In genomic region chr2:138948070-138948539, GRCh38 we compare ENCODE assay signal across 9 cellular contexts.
DNase-seq lines count a peak whose midpoint lies in the region; ATAC-seq, FAIRE-seq and TF ChIP-seq lines count a peak whose summit lies in the region.
"Had no signal": no experiment of that assay in that cellular context is flagged by ENCODE, and none has a peak within 500 bp of the region (broad histone marks: within the 10 kb centered on the region; RNA-seq: fewer than 3 reads in every experiment).

No MANE protein-coding gene starts in this region.

- 0 to 8% methylated on average over 1 of the region's 1 CpG for WGBS in esophagus squamous epithelium, 2 donors

- no peaks in the 10 kb centered on the region for H3K27me3 Mint-ChIP-seq in activated CD4-positive, alpha-beta T cell treated with anti-CD3 and anti-CD28 coated beads, Interleukin-2, amount 10 ng/mL, durations not matched to agents 7 days and 5 days
- H3K27me3 Mint-ChIP-seq in immature natural killer cell (ENCODE audit: low read depth in 3 of 3): no peaks in the 10 kb centered on the region

- H3K36me3 Mint-ChIP-seq in activated CD4-positive, alpha-beta T cell treated with anti-CD3 and anti-CD28 coated beads, Interleukin-2, amount 10 ng/mL, durations not matched to agents 7 days and 5 days (ENCODE audit: low read depth): no peaks in the 10 kb centered on the region
- H3K36me3 Mint-ChIP-seq in immature natural killer cell: no peaks in the 10 kb centered on the region

- H3K27ac Mint-ChIP-seq in activated CD4-positive, alpha-beta T cell treated with anti-CD3 and anti-CD28 coated beads, Interleukin-2, amount 10 ng/mL, durations not matched to agents 7 days and 5 days: no peak overlapping the region
- no peak overlapping the region for H3K27ac Mint-ChIP-seq in immature natural killer cell

- DNase-seq in GM04504 (ENCODE audit: low read depth) (peak; percentile 76), RWPE1 (ENCODE audit: low spot score) (peak; percentile 75), keratinocyte (ENCODE audit: low read depth, low spot score) (peak; percentile 92), immature natural killer cell (no peak), esophagus squamous epithelium (lab: John Stamatoyannopoulos, UW) (no peak)
- DNase-seq in activated CD4-positive, alpha-beta T cell treated with anti-CD3 and anti-CD28 coated beads, Interleukin-2, amount 10 ng/mL, durations not matched to agents 7 days and 5 days: no peak
- DNase-seq in stimulated activated CD4-positive, alpha-beta T cell treated with anti-CD3 and anti-CD28 coated beads, Interleukin-12 subunit alpha, Interleukin-12 subunit beta, amount 100 ng/mL, for 4 hours: no peak

- no peaks in the 10 kb centered on the region for H3K79me2 ChIP-seq in keratinocyte (ENCODE audit: control insufficient read depth, insufficient read depth, low read length)

- H3K36me3 ChIP-seq in keratinocyte (ENCODE audit: control insufficient read depth in 2 of 2, extremely low read depth in 1 of 2, insufficient read depth in 2 of 2, low read length in 2 of 2) (no peaks in the 10 kb centered on the region), esophagus squamous epithelium (no peaks in the 10 kb centered on the region)
- H3K36me3 ChIP-seq: neutrophil had no signal

- FAIRE-seq in keratinocyte (lab: Jason Lieb, UNC): peak; percentile 95

- no peak for TF ChIP-seq POLR2A in esophagus squamous epithelium (IDR thresholded peaks at IDR 0.05)

- intact Hi-C loops in esophagus squamous epithelium (cut with DNase I): no loop called here

- H3K9me3 ChIP-seq in keratinocyte (ENCODE audit: control insufficient read depth, low read depth, low read length) (peaks cover 5% of the 10 kb centered on the region), esophagus squamous epithelium (no peaks in the 10 kb centered on the region)
- H3K9me3 ChIP-seq: neutrophil had no signal

- H3K4me1 Mint-ChIP-seq in activated CD4-positive, alpha-beta T cell treated with anti-CD3 and anti-CD28 coated beads, Interleukin-2, amount 10 ng/mL, durations not matched to agents 7 days and 5 days: no peaks in the 10 kb centered on the region
- H3K4me1 Mint-ChIP-seq in immature natural killer cell: no peaks in the 10 kb centered on the region

- CTCF ChIA-PET in RWPE1 (lab: Yijun Ruan, JAX): interaction anchor here (0.6 kb wide), 1 partner anchor 14 kb away, joined by 4 read pairs; no protein-coding TSS in a partner anchor
- CTCF ChIA-PET in activated CD4-positive, alpha-beta T cell treated with anti-CD3 and anti-CD28 coated beads, Interleukin-2, amount 10 ng/mL, durations not matched to agents 7 days and 5 days (lab: Charles Lee): no interaction called here

- H3K27me3 ChIP-seq in keratinocyte (ENCODE audit: control insufficient read depth, extremely low read depth, insufficient read depth, low read length) (no peaks in the 10 kb centered on the region), esophagus squamous epithelium (no peaks in the 10 kb centered on the region)
- H3K27me3 ChIP-seq: neutrophil had no signal

- H3K4me2 ChIP-seq in keratinocyte (ENCODE audit: control insufficient read depth, extremely low read depth, insufficient read depth, low read depth, low read length): peak overlapping the region; percentile 64

- H3K27ac ChIP-seq in RWPE1: no peak overlapping the region
- peak overlapping the region; percentile 74 for H3K27ac ChIP-seq in keratinocyte (ENCODE audit: control insufficient read depth, insufficient read depth, low read length)
- no peak overlapping the region for H3K27ac ChIP-seq in esophagus squamous epithelium
- H3K27ac ChIP-seq: neutrophil had no signal

- no peaks in the 10 kb centered on the region for H4K20me1 ChIP-seq in keratinocyte (ENCODE audit: control insufficient read depth, extremely low read depth, insufficient read depth, low read length)

- no peak overlapping the region for H3K4me3 Mint-ChIP-seq in activated CD4-positive, alpha-beta T cell treated with anti-CD3 and anti-CD28 coated beads, Interleukin-2, amount 10 ng/mL, durations not matched to agents 7 days and 5 days
- H3K4me3 Mint-ChIP-seq in immature natural killer cell: no peak overlapping the region

- POLR2A ChIA-PET in RWPE1 (lab: Yijun Ruan, JAX; ENCODE audit: low non-redundant PET): no interaction called here
- POLR2A ChIA-PET in activated CD4-positive, alpha-beta T cell treated with anti-CD3 and anti-CD28 coated beads, Interleukin-2, amount 10 ng/mL, durations not matched to agents 7 days and 5 days (lab: Charles Lee): no interaction called here

- H3K9ac ChIP-seq in keratinocyte (ENCODE audit: control insufficient read depth, extremely low read depth, insufficient read depth, low read length): no peak overlapping the region

- peak overlapping the region in 1 of 3 experiments; percentile 13 for H3K4me3 ChIP-seq in keratinocyte (ENCODE audit: control insufficient read depth in 2 of 3, extremely low read depth in 1 of 3, insufficient read depth in 2 of 3, low read depth in 1 of 3, low read length in 3 of 3)
- no peak overlapping the region for H3K4me3 ChIP-seq in esophagus squamous epithelium

- dilution Hi-C loops in keratinocyte (cut with MboI; ENCODE audit: extremely low pct_ligation_motif_present, low sequenced_read_pairs): no loop called here

- H3K9me1 ChIP-seq in keratinocyte (ENCODE audit: control insufficient read depth, extremely low read depth, insufficient read depth, low read length): no peaks in the 10 kb centered on the region

- peak; percentile 83 for ATAC-seq in HG02870 (IDR thresholded peaks at IDR 0.05; ENCODE audit: unreplicated experiment)

- no peak overlapping the region for H2AFZ ChIP-seq in keratinocyte (ENCODE audit: control insufficient read depth, low read length)

- H3K4me1 ChIP-seq in keratinocyte (ENCODE audit: control insufficient read depth, extremely low read depth, insufficient read depth, low read length): peaks cover 30% of the 10 kb centered on the region
- H3K4me1 ChIP-seq in esophagus squamous epithelium: no peaks in the 10 kb centered on the region

- TF ChIP-seq CTCF in RWPE1 (conservative IDR thresholded peaks at IDR 0.05; ENCODE audit: low read depth) (no peak), keratinocyte (optimal IDR thresholded peaks at IDR 0.05 in 1 of 3, IDR thresholded peaks at IDR 0.05 in 1 of 3, conservative IDR thresholded peaks at IDR 0.05 in 1 of 3; ENCODE audit: extremely low read depth in 1 of 3, insufficient read depth in 2 of 3, low read length in 3 of 3) (no peak), esophagus squamous epithelium (IDR thresholded peaks at IDR 0.05) (no peak)

- H3K9me3 Mint-ChIP-seq in activated CD4-positive, alpha-beta T cell treated with anti-CD3 and anti-CD28 coated beads, Interleukin-2, amount 10 ng/mL, durations not matched to agents 7 days and 5 days: peaks cover 4% of the 10 kb centered on the region
- H3K9me3 Mint-ChIP-seq in immature natural killer cell: peaks cover 4 to 34% (median 13%) of the 10 kb centered on the region in 6 donors

Comparison
In these comparisons a context has a peak if more than half of its experiments do, and no peak if none do; other contexts are left out.
1. DNase-seq: peak in GM04504 (single experiment), RWPE1 (single experiment) and keratinocyte (single experiment); none in activated CD4-positive, alpha-beta T cell treated with anti-CD3 and anti-CD28 coated beads, Interleukin-2, amount 10 ng/mL, durations not matched to agents 7 days and 5 days (single experiment), immature natural killer cell (0 of 3), esophagus squamous epithelium (single experiment) and stimulated activated CD4-positive, alpha-beta T cell treated with anti-CD3 and anti-CD28 coated beads, Interleukin-12 subunit alpha, Interleukin-12 subunit beta, amount 100 ng/mL, for 4 hours (single experiment).